25 cellular contexts compared by ENCODE assay signal in the genomic region with DNA sequence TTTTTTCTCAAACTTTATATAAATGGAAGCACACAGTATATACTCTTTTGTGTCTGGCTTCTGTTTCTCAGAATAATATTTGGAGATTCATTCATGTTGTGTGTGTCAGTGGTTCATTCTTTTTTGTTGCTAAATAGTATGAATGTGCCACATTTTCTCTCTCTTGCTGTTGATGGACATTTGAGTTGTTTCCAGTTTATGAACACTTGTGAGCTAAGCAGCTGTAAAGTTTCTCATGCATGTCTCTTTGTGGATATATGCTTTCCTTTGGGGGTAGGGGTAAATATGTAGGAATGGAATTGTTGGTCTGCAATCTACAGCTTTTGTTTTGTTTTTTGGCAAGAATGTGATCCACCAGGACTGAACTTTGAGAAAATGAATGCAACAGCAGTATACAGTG.
"Had no signal": no experiment of that assay in that cellular context is flagged by ENCODE, and none has a peak within 500 bp of the region (broad histone marks: within the 10 kb centered on the region; RNA-seq: fewer than 3 reads in every experiment).

No MANE protein-coding gene starts in this region.

- FAIRE-seq: TTC549 had no signal

- H3K4me1 ChIP-seq: breast epithelium had no signal

- H3K4me3 ChIP-seq: breast epithelium, PC-9, SK-N-MC had no signal

- ATAC-seq: activated CD8-positive, alpha-beta memory T cell treated with anti-CD3 and anti-CD28 coated beads, Interleukin-2, amount 10 ng/mL, durations not matched to agents 7 days and 5 days; T-cell had no signal

- H3K27ac ChIP-seq: breast epithelium, PC-9, SK-N-MC had no signal

- H3K27me3 ChIP-seq: breast epithelium had no signal

- H3K9me3 ChIP-seq: breast epithelium had no signal

- DNase-seq: activated B cell treated with CpG ODN at 0.5 μM for 24 hours; activated CD4-positive, alpha-beta T cell treated with anti-CD3 and anti-CD28 coated beads for 1 hour; activated CD4-positive, alpha-beta T cell treated with anti-CD3 and anti-CD28 coated beads, Interleukin-2, amount 10 ng/mL, durations not matched to agents 24 days and 14 days; activated CD4-positive, alpha-beta T cell treated with anti-CD3 and anti-CD28 coated beads, Interleukin-2, amount 50 U/mL, for 48 hours; activated CD8-positive, alpha-beta memory T cell treated with anti-CD3 and anti-CD28 coated beads, Interleukin-2, amount 10 ng/mL, durations not matched to agents 7 days and 5 days; activated effector memory CD4-positive, alpha-beta T cell treated with Interleukin-2 at 50 U/mL for 16 hours; activated naive CD4-positive, alpha-beta T cell; activated T-cell treated with anti-CD3 and anti-CD28 coated beads, Interleukin-2, amount 50 U/mL, for 24 hours; aorta; caudate nucleus; Kasumi-1; KBM-7; NCI-H1105 treated with DMSO at 0.1 percent for 48 hours; NCI-H1436 treated with DMSO at 0.1 percent for 48 hours; NCI-H187 treated with DMSO at 0.1 percent for 48 hours; NCI-H2081 treated with DMSO at 0.1 percent for 48 hours; NCI-H524; PC-9; SIG-M5; T-cell; T-helper 2 cell; T1000 had no signal

- H3K36me3 ChIP-seq: breast epithelium had no signal
